17 cellular contexts compared by ENCODE assay signal in the genomic region with DNA sequence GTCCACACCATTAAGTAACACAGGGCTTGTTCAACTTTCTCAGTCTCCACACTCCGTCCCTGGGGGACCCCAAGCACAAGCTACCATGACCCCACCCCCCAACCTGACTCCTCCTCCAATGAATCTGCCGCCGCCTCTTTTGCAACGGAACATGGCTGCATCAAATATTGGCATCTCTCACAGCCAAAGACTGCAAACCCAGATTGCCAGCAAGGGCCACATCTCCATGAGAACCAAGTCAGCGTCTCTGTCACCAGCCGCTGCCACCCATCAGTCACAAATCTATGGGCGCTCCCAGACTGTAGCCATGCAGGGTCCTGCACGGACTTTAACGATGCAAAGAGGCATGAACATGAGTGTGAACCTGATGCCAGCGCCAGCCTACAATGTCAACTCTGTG.
"Had no signal": no experiment of that assay in that cellular context is flagged by ENCODE, and none has a peak within 500 bp of the region (broad histone marks: within the 10 kb centered on the region; RNA-seq: fewer than 3 reads in every experiment).

No MANE protein-coding gene starts in this region.

- H3K27me3 ChIP-seq: heart right ventricle, ovary, stomach, thyroid gland had no signal

- ATAC-seq: naive thymus-derived CD4-positive, alpha-beta T cell had no signal

- H3K27ac ChIP-seq: coronary artery, heart right ventricle, lower lobe of right lung, ovary, stomach, thyroid gland had no signal

- H3K4me3 ChIP-seq: coronary artery, heart right ventricle, lower lobe of right lung, ovary, stomach, thyroid gland had no signal

- H3K36me3 ChIP-seq: ovary had no signal

- H3K4me1 ChIP-seq: lower lobe of right lung, thyroid gland had no signal

- DNase-seq: effector CD4-positive, alpha-beta T cell; endodermal cell; kidney glomerular epithelial cell; lower lobe of right lung; naive thymus-derived CD4-positive, alpha-beta T cell; nephron progenitor cell; small intestine; stimulated activated CD4-positive, alpha-beta T cell treated with anti-CD3 and anti-CD28 coated beads, Interleukin-12 subunit alpha, Interleukin-12 subunit beta, amount 100 ng/mL, for 4 hours; stimulated activated naive CD4-positive, alpha-beta T cell; stomach; thyroid gland had no signal

- H3K9me3 ChIP-seq: heart right ventricle, lower lobe of right lung, ovary, stomach, thyroid gland had no signal

- FAIRE-seq: frontal cortex, islet of Langerhans, small intestine, urothelium cell line had no signal
